In genomic region chr4:7523526-7523925, GRCh38 we compare ENCODE assay signal across 18 cellular contexts.
DNase-seq lines count a peak whose midpoint lies in the region; ATAC-seq lines count a peak whose summit lies in the region.
"Had no signal": no experiment of that assay in that cellular context is flagged by ENCODE, and none has a peak within 500 bp of the region (broad histone marks: within the 10 kb centered on the region; RNA-seq: fewer than 3 reads in every experiment).

No MANE protein-coding gene starts in this region.

- no peak overlapping the region for H3K4ac ChIP-seq in mesendoderm (ENCODE audit: low read depth, low read length)

- peak overlapping the region; percentile 81 for H3K27ac Mint-ChIP-seq in activated CD4-positive, alpha-beta T cell treated with anti-CD3 and anti-CD28 coated beads, Interleukin-2, amount 10 ng/mL, durations not matched to agents 7 days and 5 days
- peak overlapping the region; percentile 71 for H3K27ac Mint-ChIP-seq in central memory CD8-positive, alpha-beta T cell (ENCODE audit: low read depth)
- peak overlapping the region; percentile 60 for H3K27ac Mint-ChIP-seq in stimulated activated effector memory CD8-positive, alpha-beta T cell treated with anti-CD3 and anti-CD28 coated beads, Interleukin-12 subunit alpha, Interleukin-12 subunit beta, amount 100 ng/mL, for 72 hours
- H3K27ac Mint-ChIP-seq: CD8-positive, alpha-beta T cell had no signal

- H3K4me3 ChIP-seq in mesendoderm (ENCODE audit: low read length), result no peak overlapping the region
- H3K4me3 ChIP-seq in HAP-1, result no peak overlapping the region
- H3K4me3 ChIP-seq: GM12878, GM23248, K562 had no signal

- H3K4me1 ChIP-seq in mesendoderm (ENCODE audit: control insufficient read depth, low read depth, low read length), result no peaks in the 10 kb centered on the region
- H3K4me1 ChIP-seq in HAP-1, result no peaks in the 10 kb centered on the region

- no peak overlapping the region for H3K56ac ChIP-seq in mesendoderm (ENCODE audit: low read length)

- no peak overlapping the region for H4K5ac ChIP-seq in mesendoderm (ENCODE audit: low read length)

- no peaks in the 10 kb centered on the region for H3K36me3 ChIP-seq in mesendoderm (ENCODE audit: control insufficient read depth, insufficient read depth, low read length)
- H3K36me3 ChIP-seq in HAP-1 (replicated peaks), result no peaks in the 10 kb centered on the region

- peaks cover 25% of the 10 kb centered on the region for H3K4me1 Mint-ChIP-seq in activated CD4-positive, alpha-beta T cell treated with anti-CD3 and anti-CD28 coated beads, Interleukin-2, amount 10 ng/mL, durations not matched to agents 7 days and 5 days
- H3K4me1 Mint-ChIP-seq in central memory CD8-positive, alpha-beta T cell, result peaks cover 49% of the 10 kb centered on the region
- peaks cover 48% of the 10 kb centered on the region for H3K4me1 Mint-ChIP-seq in stimulated activated effector memory CD8-positive, alpha-beta T cell treated with anti-CD3 and anti-CD28 coated beads, Interleukin-12 subunit alpha, Interleukin-12 subunit beta, amount 100 ng/mL, for 72 hours

- H3K27me3 ChIP-seq in mesendoderm (ENCODE audit: insufficient read depth, low read length, poor library complexity), result no peaks in the 10 kb centered on the region
- H3K27me3 ChIP-seq in HAP-1 (ENCODE audit: low read depth), result peaks cover 42% of the 10 kb centered on the region

- H2AK5ac ChIP-seq in mesendoderm (ENCODE audit: low read length), result no peak overlapping the region

- no peak overlapping the region for H2BK5ac ChIP-seq in mesendoderm (ENCODE audit: low read length)

- H3K27ac ChIP-seq in mesendoderm (ENCODE audit: low read depth, low read length), result no peak overlapping the region
- H3K27ac ChIP-seq: GM23248, HL-60 had no signal

- in situ Hi-C loops in ACHN (cut with HindIII; ENCODE audit: low pct_ligation_motif_present, low pct_unique_long_range_greater_than_20kb, low sequenced_read_pairs) (no loop called here), HAP-1 (cut with MboI; ENCODE audit: low sequenced_read_pairs) (no loop called here)

- CTCF ChIA-PET in activated CD4-positive, alpha-beta T cell treated with anti-CD3 and anti-CD28 coated beads, Interleukin-2, amount 10 ng/mL, durations not matched to agents 7 days and 5 days (lab: Charles Lee), result no interaction called here

- no peaks in the 10 kb centered on the region for H3K79me2 ChIP-seq in mesendoderm (ENCODE audit: control insufficient read depth, insufficient read depth, low read length)

- no peaks in the 10 kb centered on the region for H3K9me3 ChIP-seq in HAP-1

- no peak overlapping the region for H3K4me3 Mint-ChIP-seq in activated CD4-positive, alpha-beta T cell treated with anti-CD3 and anti-CD28 coated beads, Interleukin-2, amount 10 ng/mL, durations not matched to agents 7 days and 5 days
- peak overlapping the region; percentile 47 for H3K4me3 Mint-ChIP-seq in central memory CD8-positive, alpha-beta T cell
- no peak overlapping the region for H3K4me3 Mint-ChIP-seq in stimulated activated effector memory CD8-positive, alpha-beta T cell treated with anti-CD3 and anti-CD28 coated beads, Interleukin-12 subunit alpha, Interleukin-12 subunit beta, amount 100 ng/mL, for 72 hours
- H3K4me3 Mint-ChIP-seq: CD8-positive, alpha-beta T cell had no signal

- H3K27me3 Mint-ChIP-seq in activated CD4-positive, alpha-beta T cell treated with anti-CD3 and anti-CD28 coated beads, Interleukin-2, amount 10 ng/mL, durations not matched to agents 7 days and 5 days, result peaks cover 19% of the 10 kb centered on the region
- peaks cover 38% of the 10 kb centered on the region for H3K27me3 Mint-ChIP-seq in central memory CD8-positive, alpha-beta T cell

- no peak overlapping the region for H2BK15ac ChIP-seq in mesendoderm (replicated peaks; ENCODE audit: low read depth)

- no peak overlapping the region for H4K8ac ChIP-seq in mesendoderm (ENCODE audit: low read depth, low read length)

- H2BK120ac ChIP-seq in mesendoderm (ENCODE audit: low read depth, low read length), result no peak overlapping the region

- H3K9ac ChIP-seq in mesendoderm (ENCODE audit: low read length), result no peak overlapping the region
- H3K9ac ChIP-seq: GM23248 had no signal

- no peaks in the 10 kb centered on the region for H3K9me3 Mint-ChIP-seq in activated CD4-positive, alpha-beta T cell treated with anti-CD3 and anti-CD28 coated beads, Interleukin-2, amount 10 ng/mL, durations not matched to agents 7 days and 5 days
- H3K9me3 Mint-ChIP-seq in central memory CD8-positive, alpha-beta T cell, result no peaks in the 10 kb centered on the region
- H3K9me3 Mint-ChIP-seq in stimulated activated effector memory CD8-positive, alpha-beta T cell treated with anti-CD3 and anti-CD28 coated beads, Interleukin-12 subunit alpha, Interleukin-12 subunit beta, amount 100 ng/mL, for 72 hours, result no peaks in the 10 kb centered on the region
- H3K9me3 Mint-ChIP-seq: CD8-positive, alpha-beta T cell had no signal

- H3K36me3 Mint-ChIP-seq in activated CD4-positive, alpha-beta T cell treated with anti-CD3 and anti-CD28 coated beads, Interleukin-2, amount 10 ng/mL, durations not matched to agents 7 days and 5 days (ENCODE audit: low read depth), result no peaks in the 10 kb centered on the region
- no peaks in the 10 kb centered on the region for H3K36me3 Mint-ChIP-seq in central memory CD8-positive, alpha-beta T cell (ENCODE audit: insufficient read depth)
- no peaks in the 10 kb centered on the region for H3K36me3 Mint-ChIP-seq in stimulated activated effector memory CD8-positive, alpha-beta T cell treated with anti-CD3 and anti-CD28 coated beads, Interleukin-12 subunit alpha, Interleukin-12 subunit beta, amount 100 ng/mL, for 72 hours
- H3K36me3 Mint-ChIP-seq: CD8-positive, alpha-beta T cell had no signal

- WGBS in mesendoderm (ENCODE audit: extremely low coverage, insufficient coverage, low lambda C conversion rate), result no CpG with 5 or more reads among the region's 12 CpGs

- no peak for DNase-seq in activated CD4-positive, alpha-beta T cell treated with anti-CD3 and anti-CD28 coated beads, Interleukin-2, amount 10 ng/mL, durations not matched to agents 7 days and 5 days
- DNase-seq in activated CD4-positive, alpha-beta T cell treated with anti-CD3 and anti-CD28 coated beads for 4 hours, result no peak
- no peak for DNase-seq in central memory CD8-positive, alpha-beta T cell (ENCODE audit: low spot score in 2 of 2)
- DNase-seq in mesendoderm (no peak), ACHN (no peak), HAP-1 (ENCODE audit: low spot score in 2 of 2) (no peak)
- DNase-seq in stimulated activated effector memory CD8-positive, alpha-beta T cell treated with anti-CD3 and anti-CD28 coated beads, Interleukin-12 subunit alpha, Interleukin-12 subunit beta, amount 100 ng/mL, for 72 hours (ENCODE audit: low spot score in 2 of 2), result no peak
- DNase-seq: AML-193; Calu3; CD8-positive, alpha-beta T cell; DND-41; EL; GM23248; HCEC 1CT; IMR-90 had no signal

- H3K23ac ChIP-seq in mesendoderm (ENCODE audit: low read length), result peak overlapping the region; percentile 2

- no peaks in the 10 kb centered on the region for H3K79me1 ChIP-seq in mesendoderm (ENCODE audit: low read length)

- no peak overlapping the region for H3K18ac ChIP-seq in mesendoderm (ENCODE audit: low read length)

- no peak for ATAC-seq in central memory CD8-positive, alpha-beta T cell (replicated peaks; ENCODE audit: extremely low read depth, poor library complexity, severe bottlenecking)
- no peak for ATAC-seq in stimulated activated effector memory CD8-positive, alpha-beta T cell treated with anti-CD3 and anti-CD28 coated beads, Interleukin-12 subunit alpha, Interleukin-12 subunit beta, amount 100 ng/mL, for 72 hours
- ATAC-seq: CD8-positive, alpha-beta T cell; GM12878; K562 had no signal

- POLR2A ChIA-PET in activated CD4-positive, alpha-beta T cell treated with anti-CD3 and anti-CD28 coated beads, Interleukin-2, amount 10 ng/mL, durations not matched to agents 7 days and 5 days (lab: Charles Lee), result no interaction called here

- H3K4me2 ChIP-seq in mesendoderm (ENCODE audit: low read length), result no peak overlapping the region
